Comparison of ENCODE assay signal across 8 cellular contexts in genomic region chr1:155050560-155051341, GRCh38. TPM values are rescaled to one million over a fixed set of nuclear protein-coding genes. Genes with fewer than 3 reads are reported as not detected.
DNase-seq lines count a peak whose midpoint lies in the region; ATAC-seq and TF ChIP-seq lines count a peak whose summit lies in the region.

ADAM15 (plus strand) TSS chr1:155051316; CDS start chr1:155051387, 71 bp downstream.

- H3K4me1 Mint-ChIP-seq in mesothelial cell of epicardium, result peaks cover 28% of the 10 kb centered on the region

- no peaks in the 10 kb centered on the region for H3K9me3 Mint-ChIP-seq in mesothelial cell of epicardium

- TF ChIP-seq CTCF in mesothelial cell of epicardium (IDR thresholded peaks at IDR 0.05; ENCODE audit: unreplicated experiment), result peak; percentile 97

- ATAC-seq in GM19035 (IDR thresholded peaks at IDR 0.05; ENCODE audit: unreplicated experiment) (peak; percentile 74), HG03460 (IDR thresholded peaks at IDR 0.05; ENCODE audit: unreplicated experiment) (peak; percentile 64)

- peak within 1 kb of the TSS; percentile 79 for H3K4me3 Mint-ChIP-seq in mesothelial cell of epicardium

- H3K27ac Mint-ChIP-seq in mesothelial cell of epicardium, result peak within 1 kb of the TSS; percentile 86

- DNase-seq in AG20443 (ENCODE audit: low spot score), result peak; percentile 97
- DNase-seq in NOMO-1 treated with DMSO at 0.1 percent for 48 hours (lab: John Stamatoyannopoulos, UW; ENCODE audit: unreplicated experiment), result peak; percentile 76
- peak; percentile 36 for DNase-seq in activated CD8-positive, alpha-beta memory T cell treated with anti-CD3 and anti-CD28 coated beads, Interleukin-2, amount 50 U/mL, for 24 hours (ENCODE audit: extremely low read depth)
- peak; percentile 73 to 90 for DNase-seq in mesothelial cell of epicardium (ENCODE audit: low spot score in 2 of 2, unreplicated experiment in 2 of 2)
- peak; percentile 66 to 69 for DNase-seq in stimulated activated CD8-positive, alpha-beta memory T cell treated with anti-CD3 and anti-CD28 coated beads, Interleukin-15, amount 100 ng/mL, for 48 hours (ENCODE audit: low read depth in 2 of 2)

- H3K36me3 Mint-ChIP-seq in mesothelial cell of epicardium, result no peaks in the 10 kb centered on the region

- in situ Hi-C loops in endometrial microvascular endothelial cells (cut with HindIII; ENCODE audit: inconsistent ontology term, low pct_unique_long_range_greater_than_20kb, low sequenced_read_pairs), result no loop called here

- peaks cover 13% of the 10 kb centered on the region for H3K27me3 Mint-ChIP-seq in mesothelial cell of epicardium (ENCODE audit: low read depth)

RNA-seq across cellular contexts. Expression of gene ADAM15, which starts in this region (rescaled TPM):
- total RNA-seq in endometrial microvascular endothelial cells (ENCODE audit: inconsistent ontology term) (337 TPM), mesothelial cell of epicardium (32.7 to 36.1 TPM (median 36.1 TPM) in 3 replicates)

Comparison
In these comparisons a context has a peak if more than half of its experiments do, and no peak if none do; other contexts are left out.
1. Peak in every context shown above with its lines: DNase-seq and ATAC-seq.
2. DNase-seq: peak in every context shown above with its lines; median percentile 97 in AG20443; 82 in mesothelial cell of epicardium; 76 in NOMO-1 treated with DMSO at 0.1 percent for 48 hours; 68 in stimulated activated CD8-positive, alpha-beta memory T cell treated with anti-CD3 and anti-CD28 coated beads, Interleukin-15, amount 100 ng/mL, for 48 hours; 36 in activated CD8-positive, alpha-beta memory T cell treated with anti-CD3 and anti-CD28 coated beads, Interleukin-2, amount 50 U/mL, for 24 hours.